Comparison of ENCODE assay signal across 1 cellular context in the genomic region with DNA sequence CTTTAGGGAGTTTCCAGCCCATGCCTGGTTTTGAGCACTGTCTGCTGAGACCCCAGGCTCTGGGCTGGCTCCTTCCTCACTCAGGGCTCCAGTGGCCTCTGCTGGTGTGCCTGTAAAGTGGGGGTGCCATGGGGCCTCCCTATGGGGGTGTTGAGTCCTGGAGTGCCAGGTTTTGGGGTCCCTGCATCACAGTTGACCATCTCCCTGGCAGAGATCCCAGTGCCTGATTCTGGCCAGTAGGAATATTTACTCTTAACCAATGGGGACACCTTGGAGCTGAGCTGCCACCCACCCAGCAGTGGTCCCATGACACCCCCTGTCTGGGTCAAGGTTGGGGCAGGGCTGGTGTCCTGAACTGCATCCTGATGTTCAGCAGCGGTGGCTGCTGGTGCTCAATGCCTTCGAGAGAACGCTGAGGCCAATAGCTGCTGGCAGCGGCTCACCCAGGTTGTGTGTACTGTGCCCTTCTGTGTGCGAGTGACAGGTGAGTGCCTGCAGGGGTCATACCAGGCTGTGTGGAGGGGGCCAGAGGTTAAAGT.
A peak's percentile ranks its signal among the peaks of the same experiment; 100 is the strongest.
TF ChIP-seq lines count a peak whose summit lies in the region.

No MANE protein-coding gene starts in this region.

TF ChIP-seq in HepG2, 621 proteins besides CTCF, POLR2A, EP300 and RAD21:
- TF ChIP-seq ZNF841 (CRISPR knock-in tag; IDR thresholded peaks at IDR 0.05; ENCODE audit: borderline replicate concordance) (no peak), RXRA (CRISPR knock-in tag; IDR thresholded peaks at IDR 0.05) (0 out of 2 replicates have a peak, but pooled peaks have one; percentile 36), KLF6 (CRISPR knock-in tag; IDR thresholded peaks at IDR 0.05) (0 out of 2 replicates have a peak, but pooled peaks have one; percentile 9), ZNF674 (CRISPR knock-in tag; IDR thresholded peaks at IDR 0.05; ENCODE audit: low read depth) (0 out of 2 replicates have a peak, but pooled peaks have one; percentile 36), ZNF546 (CRISPR knock-in tag; conservative IDR thresholded peaks at IDR 0.05) (0 out of 2 replicates have a peak, but pooled peaks have one; percentile 40), PHF21A (CRISPR knock-in tag; IDR thresholded peaks at IDR 0.05) (0 out of 2 replicates have a peak, but pooled peaks have one; percentile 18), EHMT2 (IDR thresholded peaks at IDR 0.05; ENCODE audit: borderline replicate concordance, low read depth, low read length) (no peak), TBX2 (CRISPR knock-in tag; IDR thresholded peaks at IDR 0.05; ENCODE audit: borderline replicate concordance) (0 out of 2 replicates have a peak, but pooled peaks have one; percentile 33), RARA (CRISPR knock-in tag; IDR thresholded peaks at IDR 0.05) (peak; percentile 72; the same call in 1 of the 2 replicates), ISL2 (CRISPR knock-in tag; IDR thresholded peaks at IDR 0.05) (no peak), NR2F6 (IDR thresholded peaks at IDR 0.05) (peak; percentile 34; the same call in 1 of the 2 replicates), NR2F6 (CRISPR knock-in tag; IDR thresholded peaks at IDR 0.05) (peak; percentile 50; the same call in 1 of the 2 replicates), ZSCAN31 (CRISPR knock-in tag; IDR thresholded peaks at IDR 0.05; ENCODE audit: low read depth) (0 out of 2 replicates have a peak, but pooled peaks have one; percentile 65), HNF4A (CRISPR knock-in tag; IDR thresholded peaks at IDR 0.05) (0 out of 2 replicates have a peak, but pooled peaks have one; percentile 10), TSC22D2 (CRISPR knock-in tag; IDR thresholded peaks at IDR 0.05; ENCODE audit: borderline replicate concordance) (0 out of 2 replicates have a peak, but pooled peaks have one; percentile 0), NR2C2 (CRISPR knock-in tag; IDR thresholded peaks at IDR 0.05; ENCODE audit: borderline replicate concordance) (peak; percentile 54; the same call in 1 of the 2 replicates), EED (CRISPR knock-in tag; IDR thresholded peaks at IDR 0.05) (peak; percentile 57; the same call in 1 of the 2 replicates)
- TF ChIP-seq, protein P1, sequence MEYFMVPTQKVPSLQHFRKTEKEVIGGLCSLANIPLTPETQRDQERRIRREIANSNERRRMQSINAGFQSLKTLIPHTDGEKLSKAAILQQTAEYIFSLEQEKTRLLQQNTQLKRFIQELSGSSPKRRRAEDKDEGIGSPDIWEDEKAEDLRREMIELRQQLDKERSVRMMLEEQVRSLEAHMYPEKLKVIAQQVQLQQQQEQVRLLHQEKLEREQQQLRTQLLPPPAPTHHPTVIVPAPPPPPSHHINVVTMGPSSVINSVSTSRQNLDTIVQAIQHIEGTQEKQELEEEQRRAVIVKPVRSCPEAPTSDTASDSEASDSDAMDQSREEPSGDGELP (IDR thresholded peaks at IDR 0.05; ENCODE audit: borderline replicate concordance, low read depth) = peak; percentile 36; the same call in 1 of the 2 replicates
- TF ChIP-seq, protein P2, sequence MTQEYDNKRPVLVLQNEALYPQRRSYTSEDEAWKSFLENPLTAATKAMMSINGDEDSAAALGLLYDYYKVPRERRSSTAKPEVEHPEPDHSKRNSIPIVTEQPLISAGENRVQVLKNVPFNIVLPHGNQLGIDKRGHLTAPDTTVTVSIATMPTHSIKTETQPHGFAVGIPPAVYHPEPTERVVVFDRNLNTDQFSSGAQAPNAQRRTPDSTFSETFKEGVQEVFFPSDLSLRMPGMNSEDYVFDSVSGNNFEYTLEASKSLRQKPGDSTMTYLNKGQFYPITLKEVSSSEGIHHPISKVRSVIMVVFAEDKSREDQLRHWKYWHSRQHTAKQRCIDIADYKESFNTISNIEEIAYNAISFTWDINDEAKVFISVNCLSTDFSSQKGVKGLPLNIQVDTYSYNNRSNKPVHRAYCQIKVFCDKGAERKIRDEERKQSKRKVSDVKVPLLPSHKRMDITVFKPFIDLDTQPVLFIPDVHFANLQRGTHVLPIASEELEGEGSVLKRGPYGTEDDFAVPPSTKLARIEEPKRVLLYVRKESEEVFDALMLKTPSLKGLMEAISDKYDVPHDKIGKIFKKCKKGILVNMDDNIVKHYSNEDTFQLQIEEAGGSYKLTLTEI (CRISPR knock-in tag; conservative IDR thresholded peaks at IDR 0.05) = no peak
- TF ChIP-seq, protein P3, sequence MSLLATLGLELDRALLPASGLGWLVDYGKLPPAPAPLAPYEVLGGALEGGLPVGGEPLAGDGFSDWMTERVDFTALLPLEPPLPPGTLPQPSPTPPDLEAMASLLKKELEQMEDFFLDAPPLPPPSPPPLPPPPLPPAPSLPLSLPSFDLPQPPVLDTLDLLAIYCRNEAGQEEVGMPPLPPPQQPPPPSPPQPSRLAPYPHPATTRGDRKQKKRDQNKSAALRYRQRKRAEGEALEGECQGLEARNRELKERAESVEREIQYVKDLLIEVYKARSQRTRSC (CRISPR knock-in tag; IDR thresholded peaks at IDR 0.05; ENCODE audit: low read depth) = 0 out of 2 replicates have a peak, but pooled peaks have one; percentile 39
- TF ChIP-seq, protein P4, sequence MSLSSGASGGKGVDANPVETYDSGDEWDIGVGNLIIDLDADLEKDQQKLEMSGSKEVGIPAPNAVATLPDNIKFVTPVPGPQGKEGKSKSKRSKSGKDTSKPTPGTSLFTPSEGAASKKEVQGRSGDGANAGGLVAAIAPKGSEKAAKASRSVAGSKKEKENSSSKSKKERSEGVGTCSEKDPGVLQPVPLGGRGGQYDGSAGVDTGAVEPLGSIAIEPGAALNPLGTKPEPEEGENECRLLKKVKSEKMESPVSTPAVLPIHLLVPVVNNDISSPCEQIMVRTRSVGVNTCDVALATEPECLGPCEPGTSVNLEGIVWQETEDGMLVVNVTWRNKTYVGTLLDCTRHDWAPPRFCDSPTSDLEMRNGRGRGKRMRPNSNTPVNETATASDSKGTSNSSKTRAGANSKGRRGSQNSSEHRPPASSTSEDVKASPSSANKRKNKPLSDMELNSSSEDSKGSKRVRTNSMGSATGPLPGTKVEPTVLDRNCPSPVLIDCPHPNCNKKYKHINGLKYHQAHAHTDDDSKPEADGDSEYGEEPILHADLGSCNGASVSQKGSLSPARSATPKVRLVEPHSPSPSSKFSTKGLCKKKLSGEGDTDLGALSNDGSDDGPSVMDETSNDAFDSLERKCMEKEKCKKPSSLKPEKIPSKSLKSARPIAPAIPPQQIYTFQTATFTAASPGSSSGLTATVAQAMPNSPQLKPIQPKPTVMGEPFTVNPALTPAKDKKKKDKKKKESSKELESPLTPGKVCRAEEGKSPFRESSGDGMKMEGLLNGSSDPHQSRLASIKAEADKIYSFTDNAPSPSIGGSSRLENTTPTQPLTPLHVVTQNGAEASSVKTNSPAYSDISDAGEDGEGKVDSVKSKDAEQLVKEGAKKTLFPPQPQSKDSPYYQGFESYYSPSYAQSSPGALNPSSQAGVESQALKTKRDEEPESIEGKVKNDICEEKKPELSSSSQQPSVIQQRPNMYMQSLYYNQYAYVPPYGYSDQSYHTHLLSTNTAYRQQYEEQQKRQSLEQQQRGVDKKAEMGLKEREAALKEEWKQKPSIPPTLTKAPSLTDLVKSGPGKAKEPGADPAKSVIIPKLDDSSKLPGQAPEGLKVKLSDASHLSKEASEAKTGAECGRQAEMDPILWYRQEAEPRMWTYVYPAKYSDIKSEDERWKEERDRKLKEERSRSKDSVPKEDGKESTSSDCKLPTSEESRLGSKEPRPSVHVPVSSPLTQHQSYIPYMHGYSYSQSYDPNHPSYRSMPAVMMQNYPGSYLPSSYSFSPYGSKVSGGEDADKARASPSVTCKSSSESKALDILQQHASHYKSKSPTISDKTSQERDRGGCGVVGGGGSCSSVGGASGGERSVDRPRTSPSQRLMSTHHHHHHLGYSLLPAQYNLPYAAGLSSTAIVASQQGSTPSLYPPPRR (CRISPR knock-in tag; IDR thresholded peaks at IDR 0.05; ENCODE audit: borderline replicate concordance) = 0 out of 2 replicates have a peak, but pooled peaks have one; percentile 24
- TF ChIP-seq, protein P5, sequence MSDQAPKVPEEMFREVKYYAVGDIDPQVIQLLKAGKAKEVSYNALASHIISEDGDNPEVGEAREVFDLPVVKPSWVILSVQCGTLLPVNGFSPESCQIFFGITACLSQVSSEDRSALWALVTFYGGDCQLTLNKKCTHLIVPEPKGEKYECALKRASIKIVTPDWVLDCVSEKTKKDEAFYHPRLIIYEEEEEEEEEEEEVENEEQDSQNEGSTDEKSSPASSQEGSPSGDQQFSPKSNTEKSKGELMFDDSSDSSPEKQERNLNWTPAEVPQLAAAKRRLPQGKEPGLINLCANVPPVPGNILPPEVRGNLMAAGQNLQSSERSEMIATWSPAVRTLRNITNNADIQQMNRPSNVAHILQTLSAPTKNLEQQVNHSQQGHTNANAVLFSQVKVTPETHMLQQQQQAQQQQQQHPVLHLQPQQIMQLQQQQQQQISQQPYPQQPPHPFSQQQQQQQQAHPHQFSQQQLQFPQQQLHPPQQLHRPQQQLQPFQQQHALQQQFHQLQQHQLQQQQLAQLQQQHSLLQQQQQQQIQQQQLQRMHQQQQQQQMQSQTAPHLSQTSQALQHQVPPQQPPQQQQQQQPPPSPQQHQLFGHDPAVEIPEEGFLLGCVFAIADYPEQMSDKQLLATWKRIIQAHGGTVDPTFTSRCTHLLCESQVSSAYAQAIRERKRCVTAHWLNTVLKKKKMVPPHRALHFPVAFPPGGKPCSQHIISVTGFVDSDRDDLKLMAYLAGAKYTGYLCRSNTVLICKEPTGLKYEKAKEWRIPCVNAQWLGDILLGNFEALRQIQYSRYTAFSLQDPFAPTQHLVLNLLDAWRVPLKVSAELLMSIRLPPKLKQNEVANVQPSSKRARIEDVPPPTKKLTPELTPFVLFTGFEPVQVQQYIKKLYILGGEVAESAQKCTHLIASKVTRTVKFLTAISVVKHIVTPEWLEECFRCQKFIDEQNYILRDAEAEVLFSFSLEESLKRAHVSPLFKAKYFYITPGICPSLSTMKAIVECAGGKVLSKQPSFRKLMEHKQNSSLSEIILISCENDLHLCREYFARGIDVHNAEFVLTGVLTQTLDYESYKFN (CRISPR knock-in tag; conservative IDR thresholded peaks at IDR 0.05) = no peak
- TF ChIP-seq, protein P6, sequence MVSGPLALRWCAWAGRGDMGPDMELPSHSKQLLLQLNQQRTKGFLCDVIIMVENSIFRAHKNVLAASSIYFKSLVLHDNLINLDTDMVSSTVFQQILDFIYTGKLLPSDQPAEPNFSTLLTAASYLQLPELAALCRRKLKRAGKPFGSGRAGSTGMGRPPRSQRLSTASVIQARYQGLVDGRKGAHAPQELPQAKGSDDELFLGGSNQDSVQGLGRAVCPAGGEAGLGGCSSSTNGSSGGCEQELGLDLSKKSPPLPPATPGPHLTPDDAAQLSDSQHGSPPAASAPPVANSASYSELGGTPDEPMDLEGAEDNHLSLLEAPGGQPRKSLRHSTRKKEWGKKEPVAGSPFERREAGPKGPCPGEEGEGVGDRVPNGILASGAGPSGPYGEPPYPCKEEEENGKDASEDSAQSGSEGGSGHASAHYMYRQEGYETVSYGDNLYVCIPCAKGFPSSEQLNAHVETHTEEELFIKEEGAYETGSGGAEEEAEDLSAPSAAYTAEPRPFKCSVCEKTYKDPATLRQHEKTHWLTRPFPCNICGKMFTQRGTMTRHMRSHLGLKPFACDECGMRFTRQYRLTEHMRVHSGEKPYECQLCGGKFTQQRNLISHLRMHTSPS (CRISPR knock-in tag; IDR thresholded peaks at IDR 0.05; ENCODE audit: low read depth) = peak; percentile 72; the same call in 1 of the 2 replicates
- TF ChIP-seq, protein P7, sequence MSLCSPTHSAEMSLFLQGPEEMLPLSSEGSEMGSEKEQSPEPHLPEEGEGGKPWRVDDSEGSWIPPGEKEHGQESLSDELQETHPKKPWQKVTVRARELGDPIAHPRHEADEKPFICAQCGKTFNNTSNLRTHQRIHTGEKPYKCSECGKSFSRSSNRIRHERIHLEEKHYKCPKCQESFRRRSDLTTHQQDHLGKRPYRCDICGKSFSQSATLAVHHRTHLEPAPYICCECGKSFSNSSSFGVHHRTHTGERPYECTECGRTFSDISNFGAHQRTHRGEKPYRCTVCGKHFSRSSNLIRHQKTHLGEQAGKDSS (CRISPR knock-in tag; IDR thresholded peaks at IDR 0.05; ENCODE audit: borderline replicate concordance, low read depth) = peak; percentile 86
